ENCODE assay signal across 9 cellular contexts in the genomic region with DNA sequence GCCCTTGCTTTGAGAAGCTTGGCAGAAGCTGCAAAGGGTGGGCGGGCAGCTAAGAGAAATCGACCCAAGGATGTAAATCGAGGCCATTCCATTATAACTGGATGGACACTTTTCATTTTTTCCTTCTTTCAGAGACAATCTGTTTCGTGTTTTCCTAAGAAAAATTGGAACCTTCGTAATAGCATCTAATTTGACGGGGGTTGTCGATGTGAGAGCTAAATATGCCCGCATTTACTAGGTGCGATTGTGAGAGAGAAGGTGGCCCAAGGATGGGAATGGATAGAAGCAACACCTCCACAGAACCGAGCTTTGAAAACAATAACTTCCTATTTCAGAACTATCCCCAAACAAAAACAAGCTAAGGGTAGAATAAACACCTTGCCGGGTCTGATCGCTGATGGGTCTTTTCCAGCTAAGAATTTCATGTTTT. TPM values are rescaled to one million over a fixed set of nuclear protein-coding genes. Genes with fewer than 3 reads are reported as not detected.
DNase-seq lines count a peak whose midpoint lies in the region; ATAC-seq and TF ChIP-seq lines count a peak whose summit lies in the region.
"Had no signal": no experiment of that assay in that cellular context is flagged by ENCODE, and none has a peak within 500 bp of the region (broad histone marks: within the 10 kb centered on the region; RNA-seq: fewer than 3 reads in every experiment).

No MANE protein-coding gene starts in this region.

- BruUV-seq in mammary epithelial cell (replicated peaks; lab: Mats Ljungman, UMichigan): TSS peak; percentile 38

- H3K36me3 ChIP-seq in heart right ventricle: no peaks in the 10 kb centered on the region
- H3K36me3 ChIP-seq in mammary epithelial cell (ENCODE audit: insufficient read depth, low read length): no peaks in the 10 kb centered on the region
- peaks cover 0 to 7% of the 10 kb centered on the region in 2 donors for H3K36me3 ChIP-seq in mucosa of rectum (ENCODE audit: control insufficient read depth in 2 of 2, insufficient read depth in 2 of 2, low read length in 2 of 2)
- no peaks in the 10 kb centered on the region for H3K36me3 ChIP-seq in urinary bladder (ENCODE audit: insufficient read depth)

- peak overlapping the region in 2 of 10 donors; percentile 60 to 73 for H3K27ac ChIP-seq in heart right ventricle
- peak overlapping the region; percentile 35 for H3K27ac ChIP-seq in mammary epithelial cell (ENCODE audit: insufficient read depth, low read depth, low read length)
- peak overlapping the region; percentile 90 to 94 for H3K27ac ChIP-seq in mucosa of rectum (ENCODE audit: low read depth in 2 of 2, low read length in 2 of 2)
- H3K27ac ChIP-seq in urinary bladder (ENCODE audit: low read depth): no peak overlapping the region

- peaks cover 11% of the 10 kb centered on the region for H3K79me2 ChIP-seq in mammary epithelial cell (ENCODE audit: insufficient read depth, low read length)

- no peak for ATAC-seq in heart right ventricle
- ATAC-seq in left cardiac atrium: no peak
- ATAC-seq in HG02970 (IDR thresholded peaks at IDR 0.05; ENCODE audit: low FRiP score, unreplicated experiment): no peak

- H3K9me3 ChIP-seq in heart right ventricle (no peaks in the 10 kb centered on the region), mammary epithelial cell (replicated peaks; ENCODE audit: insufficient read depth, low read length) (no peaks in the 10 kb centered on the region), mucosa of rectum (ENCODE audit: control insufficient read depth in 2 of 2, low read length in 2 of 2) (no peaks in the 10 kb centered on the region)

- H3K9ac ChIP-seq in mammary epithelial cell (ENCODE audit: insufficient read depth, low read length): peak overlapping the region; percentile 67
- peak overlapping the region; percentile 79 to 91 for H3K9ac ChIP-seq in mucosa of rectum (ENCODE audit: low read depth in 1 of 2, low read length in 2 of 2)

- H3K4me2 ChIP-seq in mammary epithelial cell (ENCODE audit: insufficient read depth, low read depth, low read length): peak overlapping the region; percentile 96

- intact Hi-C loops in heart right ventricle (cut with DNase I): loop anchor here in 1 of 10 donors (5.0 kb wide), 1 partner anchor 34 kb away; a partner anchor contains a TSS
- intact Hi-C loops in left cardiac atrium (cut with DNase I): no loop called here
- intact Hi-C loops in mammary epithelial cell (cut with micrococcal nuclease): no loop called here

- CTCF ChIA-PET in mammary epithelial cell (lab: Charles Lee; ENCODE audit: low non-redundant PET): no interaction called here

- DNase-seq in heart right ventricle (no peak), left cardiac atrium (no peak), mammary epithelial cell (no peak), NCI-H2227 (lab: John Stamatoyannopoulos, UW; ENCODE audit: unreplicated experiment) (no peak), foreskin melanocyte (no peak)
- DNase-seq: Kasumi-1 had no signal

- peak overlapping the region; percentile 96 for H2AFZ ChIP-seq in mammary epithelial cell (ENCODE audit: low read depth, low read length)

- TF ChIP-seq CTCF in heart right ventricle (IDR thresholded peaks at IDR 0.05) (no peak), mammary epithelial cell (conservative IDR thresholded peaks at IDR 0.05 in 1 of 2, IDR thresholded peaks at IDR 0.05 in 1 of 2; ENCODE audit: extremely low read depth in 1 of 2, insufficient read depth in 1 of 2, low read depth in 1 of 2, low read length in 2 of 2) (no peak)

- no peaks in the 10 kb centered on the region for H4K20me1 ChIP-seq in mammary epithelial cell (ENCODE audit: insufficient read depth, low read length)

- H3K27me3 ChIP-seq in heart right ventricle: peaks cover 45 to 100% (median 99%) of the 10 kb centered on the region in 7 donors
- H3K27me3 ChIP-seq in mammary epithelial cell (ENCODE audit: insufficient read depth, low read length): no peaks in the 10 kb centered on the region
- no peaks in the 10 kb centered on the region for H3K27me3 ChIP-seq in mucosa of rectum (ENCODE audit: control insufficient read depth in 2 of 2, insufficient read depth in 2 of 2, low read length in 2 of 2)

- 19 to 20% methylated on average over 12 of the region's 12 CpGs for WGBS in heart right ventricle, 2 donors
- WGBS in mammary epithelial cell (ENCODE audit: low coverage, missing lambda C conversion rate): 57% methylated on average over 12 of the region's 12 CpGs
- WGBS in urinary bladder: 49% methylated on average over 12 of the region's 12 CpGs

- H3K4me3 ChIP-seq in heart right ventricle (peak overlapping the region in 9 of 10 donors; percentile 17 to 58 (median 48)), mammary epithelial cell (replicated peaks in 1 of 3; ENCODE audit: insufficient read depth in 1 of 3, low read depth in 2 of 3, low read length in 3 of 3) (peak overlapping the region; percentile 59 to 73 (median 63)), mucosa of rectum (ENCODE audit: low read length in 2 of 2) (peak overlapping the region; percentile 77 to 88), urinary bladder (ENCODE audit: low read depth, low read length) (peak overlapping the region; percentile 89)

- dilution Hi-C loops in mammary epithelial cell (cut with HindIII; ENCODE audit: low sequenced_read_pairs): loop anchor here (5.0 kb wide), 1 partner anchor 274 kb away; no protein-coding TSS in a partner anchor

- in situ Hi-C loops in mammary epithelial cell (cut with MboI; ENCODE audit: low sequenced_read_pairs in 2 of 2): no loop called here

- peaks cover 0 to 14% (median 0%) of the 10 kb centered on the region in 9 donors for H3K4me1 ChIP-seq in heart right ventricle
- peaks cover 40% of the 10 kb centered on the region for H3K4me1 ChIP-seq in mammary epithelial cell (ENCODE audit: insufficient read depth, low read length)
- peaks cover 62 to 66% of the 10 kb centered on the region in 2 donors for H3K4me1 ChIP-seq in mucosa of rectum (ENCODE audit: control insufficient read depth in 2 of 2, insufficient read depth in 2 of 2, low read length in 2 of 2)
- H3K4me1 ChIP-seq in urinary bladder (ENCODE audit: insufficient read depth): peaks cover 3% of the 10 kb centered on the region

RNA-seq across cellular contexts. Expression of a gene that starts 0.8 kb away (rescaled TPM):
- total RNA-seq in heart right ventricle: 1 to 10 TPM in 1 of 10 donors, under 1 TPM in 5, not detected in 4; 0.20 to 1.1 (median 0.48) TPM
- polyA plus RNA-seq in heart right ventricle: 1 to 10 TPM in 1 of 2 donors, under 1 TPM in 1; 0.59 to 1.2 TPM
- 1 to 10 TPM in 1 of 2 donors, under 1 TPM in 1; 0.97 to 1.0 TPM for total RNA-seq in left cardiac atrium
- total RNA-seq in mammary epithelial cell: 1 to 10 TPM in 1 of 2 donors, not detected in 1; 1.5 TPM
- 1.8 TPM for polyA plus RNA-seq in mammary epithelial cell
- polyA minus RNA-seq in mammary epithelial cell: 9.3 TPM
- 1.0 TPM for total RNA-seq in urinary bladder
- 6.0 TPM for polyA plus RNA-seq in urinary bladder

RNA-seq across cellular contexts. Expression of a gene that starts 12.1 kb away (rescaled TPM):
- total RNA-seq in heart right ventricle (under 1 TPM in 3 of 10 donors, not detected in 7; 0.21 to 0.95 (median 0.28) TPM), left cardiac atrium (under 1 TPM in 1 of 2 donors, not detected in 1; 0.27 TPM), mammary epithelial cell (10 to 100 TPM in 1 of 2 donors, 1 to 10 TPM in 1; 9.1 to 11.0 TPM), urinary bladder (12.5 TPM)
- polyA plus RNA-seq in heart right ventricle (under 1 TPM in 1 of 2 donors, not detected in 1; 0.09 TPM), mammary epithelial cell (8.6 TPM), urinary bladder (9.9 TPM)
- 4.3 TPM for polyA minus RNA-seq in mammary epithelial cell

RNA-seq across cellular contexts. Expression of a gene that starts 16.2 kb away (rescaled TPM):
- not detected for total RNA-seq in heart right ventricle
- polyA plus RNA-seq in heart right ventricle: not detected
- total RNA-seq in left cardiac atrium: not detected
- total RNA-seq in mammary epithelial cell: 1 to 10 TPM; 3.1 to 4.7 TPM
- 0.71 TPM for polyA plus RNA-seq in mammary epithelial cell
- 1.1 TPM for polyA minus RNA-seq in mammary epithelial cell
- total RNA-seq in urinary bladder: 8.4 TPM
- polyA plus RNA-seq in urinary bladder: 4.4 TPM

RNA-seq across cellular contexts. Expression of a gene that starts 21.0 kb away (rescaled TPM):
- total RNA-seq in heart right ventricle (1 to 10 TPM in 1 of 10 donors, under 1 TPM in 7, not detected in 2; 0.11 to 1.5 (median 0.22) TPM), left cardiac atrium (under 1 TPM; 0.68 to 0.74 TPM), mammary epithelial cell (1 to 10 TPM; 2.0 to 9.9 TPM), urinary bladder (9.0 TPM)
- polyA plus RNA-seq in heart right ventricle (under 1 TPM; 0.35 to 0.37 TPM), mammary epithelial cell (1.4 TPM), urinary bladder (11.4 TPM)
- polyA minus RNA-seq in mammary epithelial cell: 0.83 TPM

RNA-seq across cellular contexts. Expression of a gene that starts 25.1 kb away (rescaled TPM):
- not detected for total RNA-seq in heart right ventricle
- under 1 TPM in 1 of 2 donors, not detected in 1; 0.04 TPM for polyA plus RNA-seq in heart right ventricle
- under 1 TPM; 0.12 to 0.39 TPM for total RNA-seq in left cardiac atrium
- 1 to 10 TPM; 2.3 to 8.0 TPM for total RNA-seq in mammary epithelial cell
- polyA plus RNA-seq in mammary epithelial cell: 3.9 TPM
- 3.7 TPM for polyA minus RNA-seq in mammary epithelial cell
- total RNA-seq in urinary bladder: 3.7 TPM
- 14.2 TPM for polyA plus RNA-seq in urinary bladder
